ENCODE assay signal across 14 cellular contexts in the genomic region with DNA sequence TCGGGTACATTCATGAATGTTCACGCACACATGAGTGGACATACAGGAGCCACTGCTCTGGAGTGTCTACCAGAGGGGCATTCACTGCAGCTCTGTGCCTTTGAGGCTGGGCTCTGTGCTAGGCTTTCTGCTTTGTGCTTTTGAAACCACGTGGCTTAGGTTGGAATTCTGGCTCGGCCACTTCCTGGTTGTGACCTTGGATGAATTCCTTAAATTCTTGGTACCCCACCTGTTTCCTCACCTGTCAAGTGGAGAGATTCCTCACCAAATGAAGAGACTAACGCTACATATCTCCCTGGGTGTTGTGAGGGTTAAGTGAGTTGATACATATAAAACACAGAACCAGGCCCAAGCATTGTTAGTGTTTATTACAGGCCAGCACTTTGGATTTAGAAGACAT.
A peak's percentile ranks its signal among the peaks of the same experiment; 100 is the strongest.
DNase-seq lines count a peak whose midpoint lies in the region; ATAC-seq and TF ChIP-seq lines count a peak whose summit lies in the region.
"Had no signal": no experiment of that assay in that cellular context is flagged by ENCODE, and none has a peak within 500 bp of the region (broad histone marks: within the 10 kb centered on the region; RNA-seq: fewer than 3 reads in every experiment).

No MANE protein-coding gene starts in this region.

- peak overlapping the region in 2 of 3 donors; percentile 74 to 95 for H3K27ac Mint-ChIP-seq in CD4-positive, CD25-positive, alpha-beta regulatory T cell
- peak overlapping the region; percentile 75 for H3K27ac Mint-ChIP-seq in CD8-positive, alpha-beta T cell
- peak overlapping the region; percentile 85 for H3K27ac Mint-ChIP-seq in central memory CD8-positive, alpha-beta T cell (ENCODE audit: low read depth)
- H3K27ac Mint-ChIP-seq in activated T-helper 1 cell treated with anti-CD3 and anti-CD28 coated beads, Interleukin-12 subunit alpha, Interleukin-12 subunit beta, Interleukin-2, Interleukin-4 antibody, amounts not matched to agents 30 ng/mL and 10 ng/mL and 1 ng/mL, durations not matched to agents 14 hours and 24 hours and 36 hours, result no peak overlapping the region
- H3K27ac Mint-ChIP-seq: B cell had no signal

- DNase-seq in CD4-positive, CD25-positive, alpha-beta regulatory T cell, result no peak
- DNase-seq in CD8-positive, alpha-beta T cell, result no peak
- DNase-seq in central memory CD8-positive, alpha-beta T cell (ENCODE audit: low spot score in 2 of 2), result no peak
- peak; percentile 28 for DNase-seq in kidney tubule cell (ENCODE audit: low spot score)
- DNase-seq in activated T-helper 1 cell treated with anti-CD3 and anti-CD28 coated beads, Interleukin-12 subunit alpha, Interleukin-12 subunit beta, Interleukin-2, Interleukin-4 antibody, amounts not matched to agents 30 ng/mL and 10 ng/mL and 1 ng/mL, durations not matched to agents 14 hours and 24 hours and 36 hours (ENCODE audit: low spot score), result no peak
- DNase-seq: ACHN, DMS 273 treated with DMSO at 0.1 percent for 48 hours, NCI-H146, NCI-H2081 treated with DMSO at 0.1 percent for 48 hours, NCI-H524, SHP77 treated with DMSO at 0.1 percent for 48 hours had no signal

- intact Hi-C loops in CD8-positive, alpha-beta T cell (cut with DNase I, micrococcal nuclease), result no loop called here
- intact Hi-C loops in activated T-helper 1 cell treated with anti-CD3 and anti-CD28 coated beads, Interleukin-12 subunit alpha, Interleukin-12 subunit beta, Interleukin-2, Interleukin-4 antibody, amounts not matched to agents 30 ng/mL and 10 ng/mL and 1 ng/mL, durations not matched to agents 14 hours and 24 hours and 36 hours (cut with micrococcal nuclease), result no loop called here

- no peak overlapping the region for H3K4me3 ChIP-seq in CD4-positive, CD25-positive, alpha-beta regulatory T cell (ENCODE audit: low read depth, low read length)
- H3K4me3 ChIP-seq in CD8-positive, alpha-beta T cell (ENCODE audit: low read depth, low read length), result no peak overlapping the region

- peaks cover 10% of the 10 kb centered on the region for H3K4me1 ChIP-seq in CD4-positive, CD25-positive, alpha-beta regulatory T cell (ENCODE audit: control insufficient read depth, insufficient read depth, low read length, poor library complexity, severe bottlenecking)
- peaks cover 25% of the 10 kb centered on the region for H3K4me1 ChIP-seq in CD8-positive, alpha-beta T cell (ENCODE audit: insufficient read depth, low read length)

- H3K27ac ChIP-seq in CD4-positive, CD25-positive, alpha-beta regulatory T cell (ENCODE audit: insufficient read depth, low read length, poor library complexity, severe bottlenecking), result no peak overlapping the region
- H3K27ac ChIP-seq in CD8-positive, alpha-beta T cell (ENCODE audit: low read depth, low read length), result no peak overlapping the region

- H3K4me3 Mint-ChIP-seq in CD4-positive, CD25-positive, alpha-beta regulatory T cell, result no peak overlapping the region
- no peak overlapping the region for H3K4me3 Mint-ChIP-seq in CD8-positive, alpha-beta T cell
- H3K4me3 Mint-ChIP-seq in central memory CD8-positive, alpha-beta T cell, result no peak overlapping the region
- H3K4me3 Mint-ChIP-seq in activated T-helper 1 cell treated with anti-CD3 and anti-CD28 coated beads, Interleukin-12 subunit alpha, Interleukin-12 subunit beta, Interleukin-2, Interleukin-4 antibody, amounts not matched to agents 30 ng/mL and 10 ng/mL and 1 ng/mL, durations not matched to agents 14 hours and 24 hours and 36 hours, result no peak overlapping the region
- H3K4me3 Mint-ChIP-seq: B cell had no signal

- H3K9me3 Mint-ChIP-seq in CD4-positive, CD25-positive, alpha-beta regulatory T cell, result peaks cover 0 to 2% (median 0%) of the 10 kb centered on the region in 7 donors
- no peaks in the 10 kb centered on the region for H3K9me3 Mint-ChIP-seq in CD8-positive, alpha-beta T cell
- H3K9me3 Mint-ChIP-seq in central memory CD8-positive, alpha-beta T cell, result peaks cover 5% of the 10 kb centered on the region
- no peaks in the 10 kb centered on the region for H3K9me3 Mint-ChIP-seq in activated T-helper 1 cell treated with anti-CD3 and anti-CD28 coated beads, Interleukin-12 subunit alpha, Interleukin-12 subunit beta, Interleukin-2, Interleukin-4 antibody, amounts not matched to agents 30 ng/mL and 10 ng/mL and 1 ng/mL, durations not matched to agents 14 hours and 24 hours and 36 hours

- no peaks in the 10 kb centered on the region for H3K36me3 ChIP-seq in CD4-positive, CD25-positive, alpha-beta regulatory T cell (ENCODE audit: control insufficient read depth, insufficient read depth, low read length)
- H3K36me3 ChIP-seq in CD8-positive, alpha-beta T cell (ENCODE audit: insufficient read depth, low read length), result no peaks in the 10 kb centered on the region

- no peaks in the 10 kb centered on the region for H3K27me3 Mint-ChIP-seq in CD4-positive, CD25-positive, alpha-beta regulatory T cell
- no peaks in the 10 kb centered on the region for H3K27me3 Mint-ChIP-seq in CD8-positive, alpha-beta T cell (ENCODE audit: low read depth)
- H3K27me3 Mint-ChIP-seq in central memory CD8-positive, alpha-beta T cell, result no peaks in the 10 kb centered on the region
- peaks cover 2% of the 10 kb centered on the region for H3K27me3 Mint-ChIP-seq in activated T-helper 1 cell treated with anti-CD3 and anti-CD28 coated beads, Interleukin-12 subunit alpha, Interleukin-12 subunit beta, Interleukin-2, Interleukin-4 antibody, amounts not matched to agents 30 ng/mL and 10 ng/mL and 1 ng/mL, durations not matched to agents 14 hours and 24 hours and 36 hours (ENCODE audit: insufficient read depth)
- H3K27me3 Mint-ChIP-seq: B cell had no signal

- no peak for ATAC-seq in CD4-positive, CD25-positive, alpha-beta regulatory T cell (ENCODE audit: low read depth in 2 of 2)
- no peak for ATAC-seq in CD8-positive, alpha-beta T cell
- no peak for ATAC-seq in central memory CD8-positive, alpha-beta T cell (replicated peaks; ENCODE audit: extremely low read depth, poor library complexity, severe bottlenecking)
- no peak for ATAC-seq in GM19328 (IDR thresholded peaks at IDR 0.05; ENCODE audit: unreplicated experiment)
- no peak for ATAC-seq in HG03139 (IDR thresholded peaks at IDR 0.05; ENCODE audit: unreplicated experiment)

- POLR2A ChIA-PET in CD8-positive, alpha-beta T cell (lab: Charles Lee), result no interaction called here

- TF ChIP-seq CTCF in CD8-positive, alpha-beta T cell (IDR thresholded peaks at IDR 0.05), result no peak

- no peaks in the 10 kb centered on the region for H3K27me3 ChIP-seq in CD4-positive, CD25-positive, alpha-beta regulatory T cell (ENCODE audit: control insufficient read depth, insufficient read depth, low read length)
- no peaks in the 10 kb centered on the region for H3K27me3 ChIP-seq in CD8-positive, alpha-beta T cell (ENCODE audit: insufficient read depth, low read length)

- no peaks in the 10 kb centered on the region for H3K9me3 ChIP-seq in CD4-positive, CD25-positive, alpha-beta regulatory T cell (ENCODE audit: control insufficient read depth in 2 of 2, low read length in 2 of 2)
- H3K9me3 ChIP-seq in CD8-positive, alpha-beta T cell (ENCODE audit: low read length), result no peaks in the 10 kb centered on the region

- CTCF ChIA-PET in CD8-positive, alpha-beta T cell (lab: Charles Lee), result no interaction called here

- peaks cover 7 to 46% (median 30%) of the 10 kb centered on the region in 4 donors for H3K4me1 Mint-ChIP-seq in CD4-positive, CD25-positive, alpha-beta regulatory T cell
- peaks cover 66% of the 10 kb centered on the region for H3K4me1 Mint-ChIP-seq in CD8-positive, alpha-beta T cell (ENCODE audit: low read depth)
- peaks cover 54% of the 10 kb centered on the region for H3K4me1 Mint-ChIP-seq in central memory CD8-positive, alpha-beta T cell
- peaks cover 61% of the 10 kb centered on the region for H3K4me1 Mint-ChIP-seq in activated T-helper 1 cell treated with anti-CD3 and anti-CD28 coated beads, Interleukin-12 subunit alpha, Interleukin-12 subunit beta, Interleukin-2, Interleukin-4 antibody, amounts not matched to agents 30 ng/mL and 10 ng/mL and 1 ng/mL, durations not matched to agents 14 hours and 24 hours and 36 hours (ENCODE audit: low read depth)
- H3K4me1 Mint-ChIP-seq: B cell had no signal

- H3K36me3 Mint-ChIP-seq in CD4-positive, CD25-positive, alpha-beta regulatory T cell, result no peaks in the 10 kb centered on the region
- H3K36me3 Mint-ChIP-seq in CD8-positive, alpha-beta T cell, result no peaks in the 10 kb centered on the region
- peaks cover 3% of the 10 kb centered on the region for H3K36me3 Mint-ChIP-seq in central memory CD8-positive, alpha-beta T cell (ENCODE audit: insufficient read depth)
- H3K36me3 Mint-ChIP-seq in activated T-helper 1 cell treated with anti-CD3 and anti-CD28 coated beads, Interleukin-12 subunit alpha, Interleukin-12 subunit beta, Interleukin-2, Interleukin-4 antibody, amounts not matched to agents 30 ng/mL and 10 ng/mL and 1 ng/mL, durations not matched to agents 14 hours and 24 hours and 36 hours (ENCODE audit: low read depth), result peaks cover 7% of the 10 kb centered on the region
